8 cellular contexts compared by ENCODE assay signal in genomic region chr20:44069203-44069931, GRCh38.
DNase-seq lines count a peak whose midpoint lies in the region; ATAC-seq lines count a peak whose summit lies in the region.

No MANE protein-coding gene starts in this region.

- no peaks in the 10 kb centered on the region for H4K20me1 ChIP-seq in Karpas-422 (ENCODE audit: insufficient read depth, low read depth, low read length)

- peak overlapping the region; percentile 91 for H3K27ac Mint-ChIP-seq in activated naive CD8-positive, alpha-beta T cell treated with anti-CD3 and anti-CD28 coated beads, Interleukin-2, amount 50 U/mL, for 24 hours

- H3K9me3 ChIP-seq in Karpas-422 (ENCODE audit: low read length): no peaks in the 10 kb centered on the region

- peaks cover 36% of the 10 kb centered on the region for H3K4me1 ChIP-seq in Karpas-422 (ENCODE audit: low read length)

- H3K27me3 ChIP-seq in Karpas-422 (ENCODE audit: low read length): no peaks in the 10 kb centered on the region

- peaks cover 65% of the 10 kb centered on the region for H3K4me1 Mint-ChIP-seq in activated naive CD8-positive, alpha-beta T cell treated with anti-CD3 and anti-CD28 coated beads, Interleukin-2, amount 50 U/mL, for 24 hours

- H3K4me3 Mint-ChIP-seq in activated naive CD8-positive, alpha-beta T cell treated with anti-CD3 and anti-CD28 coated beads, Interleukin-2, amount 50 U/mL, for 24 hours: peak overlapping the region; percentile 71

- intact Hi-C loops in left ventricle myocardium superior (cut with micrococcal nuclease): no loop called here

- H3K27ac ChIP-seq in Karpas-422 (ENCODE audit: low read length): no peak overlapping the region

- no peaks in the 10 kb centered on the region for H3K9me2 ChIP-seq in Karpas-422 (replicated peaks; ENCODE audit: insufficient read depth, low read length)

- DNase-seq in SKM-1 (lab: John Stamatoyannopoulos, UW; ENCODE audit: unreplicated experiment) (peak; percentile 12), NCI-H345 (lab: John Stamatoyannopoulos, UW) (no peak), RPMI8226 (no peak), left ventricle myocardium superior (no peak), Karpas-422 (no peak)
- DNase-seq in activated naive CD8-positive, alpha-beta T cell treated with anti-CD3 and anti-CD28 coated beads, Interleukin-2, amount 50 U/mL, for 24 hours: peak; percentile 72
- DNase-seq in stimulated activated CD8-positive, alpha-beta memory T cell treated with anti-CD3 and anti-CD28 coated beads, Interleukin-4, amount 100 ng/mL, for 24 hours (ENCODE audit: low read depth): peak; percentile 22

- H3K9ac ChIP-seq in Karpas-422 (ENCODE audit: low read length): no peak overlapping the region

- H3K79me2 ChIP-seq in Karpas-422 (ENCODE audit: low read length): no peaks in the 10 kb centered on the region

- H3K36me3 ChIP-seq in Karpas-422 (ENCODE audit: insufficient read depth, low read length): peaks cover 19% of the 10 kb centered on the region; the same call in 1 of the 2 replicates

- H3K27me3 Mint-ChIP-seq in activated naive CD8-positive, alpha-beta T cell treated with anti-CD3 and anti-CD28 coated beads, Interleukin-2, amount 50 U/mL, for 24 hours: peaks cover 2% of the 10 kb centered on the region

- H3K4me3 ChIP-seq in Karpas-422 (ENCODE audit: low read length): no peak overlapping the region

- peaks cover 1% of the 10 kb centered on the region for H3K36me3 Mint-ChIP-seq in activated naive CD8-positive, alpha-beta T cell treated with anti-CD3 and anti-CD28 coated beads, Interleukin-2, amount 50 U/mL, for 24 hours (ENCODE audit: low read depth)

- H3K4me2 ChIP-seq in Karpas-422 (ENCODE audit: low read depth, low read length, poor library complexity, severe bottlenecking): no peak overlapping the region

- ATAC-seq in HG02571 (IDR thresholded peaks at IDR 0.05; ENCODE audit: unreplicated experiment): peak; percentile 66
- peak; percentile 76 for ATAC-seq in activated naive CD8-positive, alpha-beta T cell treated with anti-CD3 and anti-CD28 coated beads, Interleukin-2, amount 50 U/mL, for 24 hours
- no peak for ATAC-seq in left ventricle myocardium superior

- H2AFZ ChIP-seq in Karpas-422 (ENCODE audit: low read length): no peak overlapping the region

- no peaks in the 10 kb centered on the region for H3K9me3 Mint-ChIP-seq in activated naive CD8-positive, alpha-beta T cell treated with anti-CD3 and anti-CD28 coated beads, Interleukin-2, amount 50 U/mL, for 24 hours

Comparison
In these comparisons a context has a peak if more than half of its experiments do, and no peak if none do; other contexts are left out.
1. DNase-seq: peak in SKM-1 (single experiment), activated naive CD8-positive, alpha-beta T cell treated with anti-CD3 and anti-CD28 coated beads, Interleukin-2, amount 50 U/mL, for 24 hours (single experiment) and stimulated activated CD8-positive, alpha-beta memory T cell treated with anti-CD3 and anti-CD28 coated beads, Interleukin-4, amount 100 ng/mL, for 24 hours (single experiment); none in NCI-H345 (single experiment), RPMI8226 (single experiment), left ventricle myocardium superior (single experiment) and Karpas-422 (single experiment).